In genomic region chr19:19217110-19217509, GRCh38 we compare ENCODE assay signal across 9 cellular contexts. TPM values are rescaled to one million over a fixed set of nuclear protein-coding genes. Genes with fewer than 3 reads are reported as not detected.
DNase-seq lines count a peak whose midpoint lies in the region; ATAC-seq, FAIRE-seq and TF ChIP-seq lines count a peak whose summit lies in the region.
"Had no signal": no experiment of that assay in that cellular context is flagged by ENCODE, and none has a peak within 500 bp of the region (broad histone marks: within the 10 kb centered on the region; RNA-seq: fewer than 3 reads in every experiment).

No MANE protein-coding gene starts in this region.

- no peak overlapping the region for H3K4me3 ChIP-seq in BE2C (ENCODE audit: low read depth, low read length)
- H3K4me3 ChIP-seq in right cardiac atrium (ENCODE audit: low read length) = no peak overlapping the region

- no peaks in the 10 kb centered on the region; the same call in 1 of the 2 replicates for H3K9me3 ChIP-seq in BE2C
- no peaks in the 10 kb centered on the region for H3K9me3 ChIP-seq in right cardiac atrium (ENCODE audit: control insufficient read depth, low read length)

- H3K27ac ChIP-seq in right cardiac atrium (ENCODE audit: low read length) = no peak overlapping the region

- peaks cover 19% of the 10 kb centered on the region for H3K27me3 ChIP-seq in BE2C
- H3K27me3 ChIP-seq in right cardiac atrium (ENCODE audit: control insufficient read depth, insufficient read depth) = no peaks in the 10 kb centered on the region

- no peak overlapping the region for H3K27ac Mint-ChIP-seq in HFFc6

- H3K36me3 Mint-ChIP-seq in HFFc6 (ENCODE audit: low read depth) = no peaks in the 10 kb centered on the region

- H3K9me3 Mint-ChIP-seq in HFFc6 = peaks cover 10% of the 10 kb centered on the region; the same call in 1 of the 2 replicates

- no peaks in the 10 kb centered on the region for H3K4me1 ChIP-seq in BE2C
- no peaks in the 10 kb centered on the region for H3K4me1 ChIP-seq in right cardiac atrium (ENCODE audit: control insufficient read depth, insufficient read depth, low read length)

- DNase-seq in BE2C = no peak
- DNase-seq in HFFc6 = peak; percentile 44
- peak; percentile 11 for DNase-seq in RCC 7860 (ENCODE audit: low spot score)
- peak; percentile 13 for DNase-seq in fibroblast of peridontal ligament (ENCODE audit: extremely low read depth)
- DNase-seq in right cardiac atrium = no peak
- no peak for DNase-seq in GDM1 (lab: John Stamatoyannopoulos, UW)

- no peaks in the 10 kb centered on the region for H3K36me3 ChIP-seq in BE2C

- H3K4me1 Mint-ChIP-seq in HFFc6 (ENCODE audit: low read depth) = no peaks in the 10 kb centered on the region

- intact Hi-C loops in right cardiac atrium (cut with DNase I) = no loop called here

- no peak for FAIRE-seq in RCC 7860 (lab: Jason Lieb, UNC)

- TF ChIP-seq CTCF in BE2C (IDR thresholded peaks at IDR 0.05; ENCODE audit: low read depth, low read length) (peak; percentile 34), HFFc6 (IDR thresholded peaks at IDR 0.05) (peak; percentile 20; the same call in 1 of the 2 replicates)

- H3K4me3 Mint-ChIP-seq in HFFc6 = no peak overlapping the region

- peaks cover 15% of the 10 kb centered on the region; the same call in 1 of the 2 replicates for H3K27me3 Mint-ChIP-seq in HFFc6 (ENCODE audit: insufficient read depth)

- WGBS in right cardiac atrium = 60% methylated on average over 4 of the region's 4 CpGs

- no peak for ATAC-seq in right cardiac atrium
- ATAC-seq in HG02938 (IDR thresholded peaks at IDR 0.05; ENCODE audit: unreplicated experiment) = no peak
- ATAC-seq in HG02571 (IDR thresholded peaks at IDR 0.05; ENCODE audit: unreplicated experiment) = no peak

RNA-seq across cellular contexts. Expression of gene NCAN, which starts 5.4 kb away (rescaled TPM):
- polyA plus RNA-seq in BE2C (2012; ENCODE audit: insufficient read depth, insufficient read length, low read depth) = 0.06 TPM
- not detected for total RNA-seq in HFFc6 (2021; fragmentation: NEBNext Ultra II Directional; extraction: Animal tissue kit (Norgen Biotek cat#: 25700))
- not detected for total RNA-seq in right cardiac atrium
- not detected for polyA plus RNA-seq in right cardiac atrium
- total RNA-seq: glomerular endothelial cell had no signal

RNA-seq across cellular contexts. Expression of gene NR2C2AP, which starts 13.9 kb away (rescaled TPM):
- 41.1 TPM for polyA plus RNA-seq in BE2C (2012; ENCODE audit: insufficient read depth, insufficient read length, low read depth)
- 10 to 100 TPM in 1 of 6 experiments, 1 to 10 TPM in 5; 6.5 to 12.8 (median 9.3) TPM for total RNA-seq in HFFc6 (2021; fragmentation: NEBNext Ultra II Directional; extraction: Animal tissue kit (Norgen Biotek cat#: 25700))
- 1 to 10 TPM; 6.4 to 10.0 (median 6.7) TPM for total RNA-seq in right cardiac atrium
- polyA plus RNA-seq in right cardiac atrium = 8.1 TPM

RNA-seq across cellular contexts. Expression of gene RFXANK, which starts 25.1 kb away (rescaled TPM):
- polyA plus RNA-seq in BE2C (2012; ENCODE audit: insufficient read depth, insufficient read length, low read depth) = 90.7 TPM
- 10 to 100 TPM; 63.7 to 84.6 (median 75.7) TPM for total RNA-seq in HFFc6 (2021; fragmentation: NEBNext Ultra II Directional; extraction: Animal tissue kit (Norgen Biotek cat#: 25700))
- total RNA-seq in right cardiac atrium = 10 to 100 TPM; 35.2 to 46.1 (median 44.7) TPM
- 55.0 TPM for polyA plus RNA-seq in right cardiac atrium

RNA-seq across cellular contexts. Expression of gene BORCS8, which starts 25.2 kb away (rescaled TPM):
- polyA plus RNA-seq in BE2C (2012; ENCODE audit: insufficient read depth, insufficient read length, low read depth) = 139 TPM
- 10 to 100 TPM; 33.9 to 43.2 (median 38.6) TPM for total RNA-seq in HFFc6 (2021; fragmentation: NEBNext Ultra II Directional; extraction: Animal tissue kit (Norgen Biotek cat#: 25700))
- 10 to 100 TPM; 27.5 to 33.2 (median 31.3) TPM for total RNA-seq in right cardiac atrium
- 30.3 TPM for polyA plus RNA-seq in right cardiac atrium

RNA-seq across cellular contexts. Expression of gene MEF2B, which starts 47.0 kb away (rescaled TPM):
- not detected for polyA plus RNA-seq in BE2C (2012; ENCODE audit: insufficient read depth, insufficient read length, low read depth)
- 1 to 10 TPM in 3 of 6 experiments, under 1 TPM in 3; 0.20 to 1.9 (median 0.82) TPM for total RNA-seq in HFFc6 (2021; fragmentation: NEBNext Ultra II Directional; extraction: Animal tissue kit (Norgen Biotek cat#: 25700))
- 1 to 10 TPM in 1 of 4 donors, under 1 TPM in 3; 0.42 to 1.1 (median 0.47) TPM for total RNA-seq in right cardiac atrium
- 0.23 TPM for polyA plus RNA-seq in right cardiac atrium
- total RNA-seq: glomerular endothelial cell had no signal

Comparison
In these comparisons a context has a peak if more than half of its experiments do, and no peak if none do; other contexts are left out.
1. DNase-seq: peak in HFFc6 (single experiment), RCC 7860 (single experiment) and fibroblast of peridontal ligament (single experiment); none in BE2C (single experiment), right cardiac atrium (0 of 3) and GDM1 (single experiment).